8 cellular contexts compared by ENCODE assay signal in the genomic region with DNA sequence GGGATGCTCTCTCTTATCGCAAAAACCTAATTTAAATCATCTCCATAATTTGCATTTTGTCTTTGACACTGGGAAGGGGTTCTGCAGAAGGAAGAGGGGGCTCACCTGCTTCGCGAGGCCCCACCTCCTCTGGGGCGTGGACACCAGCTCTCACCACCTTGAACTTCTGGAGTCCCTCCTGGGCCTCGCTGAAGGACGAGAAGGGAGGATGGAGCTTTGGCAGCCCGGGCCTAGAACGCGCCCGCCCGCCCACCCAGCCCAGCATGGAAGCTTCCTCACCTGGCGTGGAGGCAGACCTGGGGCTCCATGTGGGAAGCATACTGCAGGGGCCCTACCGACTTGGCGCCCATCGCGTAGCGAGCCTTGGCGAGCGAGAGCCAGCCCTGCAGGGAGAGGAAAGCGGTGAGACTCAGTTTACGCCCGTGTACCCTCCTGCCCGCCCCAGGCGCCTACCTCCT. TPM values are rescaled to one million over a fixed set of nuclear protein-coding genes. Genes with fewer than 3 reads are reported as not detected.
DNase-seq lines count a peak whose midpoint lies in the region; ATAC-seq and TF ChIP-seq lines count a peak whose summit lies in the region.

No MANE protein-coding gene starts in this region.

- H3K4ac ChIP-seq in H9 (ENCODE audit: low read depth, low read length), result no peak overlapping the region

- H2BK15ac ChIP-seq in H9 (ENCODE audit: low read depth, low read length), result no peak overlapping the region

- H4K91ac ChIP-seq in H9 (ENCODE audit: insufficient read length, low read depth, low read length), result no peak overlapping the region

- POLR2A ChIA-PET in naive thymus-derived CD4-positive, alpha-beta T cell (lab: Charles Lee), result interaction anchor here (0.7 to 5.2 kb wide), 11 partner anchors 7 to 752 kb away, joined by 3 to 92 read pairs (median 10); partner anchors contain the start of genes FAM168B, GPR148, MZT2B and PTPN18

- H3K79me2 ChIP-seq in DOHH2 (ENCODE audit: control insufficient read depth, low read length) (peaks cover 65% of the 10 kb centered on the region), H9 (ENCODE audit: insufficient read depth, low read length) (no peaks in the 10 kb centered on the region; the same call in 1 of the 2 replicates), OCI-LY1 (ENCODE audit: insufficient read depth, low read length) (peaks cover 18% of the 10 kb centered on the region)

- H2BK12ac ChIP-seq in H9 (ENCODE audit: insufficient read length, low read depth, low read length), result no peak overlapping the region

- H3K4me2 ChIP-seq in DOHH2 (ENCODE audit: low read length), result peak overlapping the region; percentile 97
- H3K4me2 ChIP-seq in H9 (ENCODE audit: insufficient read depth, insufficient read length, low read length), result peak overlapping the region; percentile 49
- H3K4me2 ChIP-seq in OCI-LY1 (ENCODE audit: low read length), result peak overlapping the region; percentile 63

- H3K23me2 ChIP-seq in H9 (ENCODE audit: insufficient read length, low read depth, low read length, poor library complexity, severe bottlenecking), result peaks cover 5% of the 10 kb centered on the region

- peak overlapping the region; percentile 99 to 100 (median 99) for H3K27ac Mint-ChIP-seq in H9
- H3K27ac Mint-ChIP-seq in naive thymus-derived CD4-positive, alpha-beta T cell, result peak overlapping the region; percentile 98 to 100 (median 99)

- H3K14ac ChIP-seq in H9 (ENCODE audit: insufficient read depth, low read length), result no peak overlapping the region

- ATAC-seq in naive thymus-derived CD4-positive, alpha-beta T cell, result no peak

- H3K9ac ChIP-seq in H9 (ENCODE audit: extremely low read depth, insufficient read length, low read length) (peak overlapping the region; percentile 42), OCI-LY1 (ENCODE audit: low read length) (peak overlapping the region; percentile 97)

- H4K20me1 ChIP-seq in DOHH2 (ENCODE audit: control insufficient read depth, insufficient read depth, low read depth, low read length) (no peaks in the 10 kb centered on the region), H9 (ENCODE audit: control insufficient read depth, insufficient read depth, insufficient read length) (no peaks in the 10 kb centered on the region), OCI-LY1 (ENCODE audit: insufficient read depth, low read length) (no peaks in the 10 kb centered on the region)

- H3K36me3 Mint-ChIP-seq in H9 (ENCODE audit: insufficient read depth in 1 of 3, low read depth in 3 of 3), result peaks cover 44 to 55% (median 47%) of the 10 kb centered on the region in 3 experiments
- peaks cover 8 to 40% (median 26%) of the 10 kb centered on the region in 5 donors for H3K36me3 Mint-ChIP-seq in naive thymus-derived CD4-positive, alpha-beta T cell

- H3T11ph ChIP-seq in H9 (ENCODE audit: low read length), result no peak overlapping the region

- no peaks in the 10 kb centered on the region; a peak in 1 of 5 replicates for H3K9me3 Mint-ChIP-seq in H9
- peaks cover 0 to 4% (median 0%) of the 10 kb centered on the region in 11 donors for H3K9me3 Mint-ChIP-seq in naive thymus-derived CD4-positive, alpha-beta T cell

- no peak overlapping the region for H3K23ac ChIP-seq in H9 (ENCODE audit: insufficient read length, low read depth, low read length)

- no peak for TF ChIP-seq CTCF in DOHH2 (IDR thresholded peaks at IDR 0.05; ENCODE audit: low read depth, low read length, poor library complexity, severe bottlenecking)
- TF ChIP-seq CTCF in H9 (conservative IDR thresholded peaks at IDR 0.05), result no peak
- no peak for TF ChIP-seq CTCF in OCI-LY1 (IDR thresholded peaks at IDR 0.05; ENCODE audit: low read length)
- no peak for TF ChIP-seq CTCF in dorsolateral prefrontal cortex (IDR thresholded peaks at IDR 0.05 in 54 of 56, conservative IDR thresholded peaks at IDR 0.05 in 2 of 56; ENCODE audit: low read depth in 1 of 56, partially characterized antibody in 56 of 56)

- H3K4me3 ChIP-seq in DOHH2 (ENCODE audit: low read length) (peak overlapping the region; percentile 86), OCI-LY1 (ENCODE audit: low read depth, low read length, poor library complexity, severe bottlenecking) (peak overlapping the region; percentile 91), dorsolateral prefrontal cortex (peak overlapping the region; percentile 69 to 100 (median 94))
- peak overlapping the region; percentile 80 for H3K4me3 ChIP-seq in naive thymus-derived CD4-positive, alpha-beta T cell (ENCODE audit: low read length)

- no peak overlapping the region for H3K56ac ChIP-seq in H9 (ENCODE audit: insufficient read length, low read depth, low read length)

- peak overlapping the region; percentile 68 for H3K18ac ChIP-seq in H9 (ENCODE audit: insufficient read length, low read depth, low read length)

- DNase-seq in H9 (no peak), dorsolateral prefrontal cortex (no peak), putamen (ENCODE audit: low spot score) (no peak), NCI-H1694 (lab: John Stamatoyannopoulos, UW) (no peak), NCI-H187 (lab: John Stamatoyannopoulos, UW) (no peak)
- DNase-seq in naive thymus-derived CD4-positive, alpha-beta T cell, result peak in 3 of 9 donors; percentile 22 to 26 (median 26)

- CTCF ChIA-PET in naive thymus-derived CD4-positive, alpha-beta T cell (lab: Charles Lee), result interaction anchor here (0.9 to 3.5 kb wide), 8 partner anchors 8 to 465 kb away, joined by 3 to 19 read pairs (median 8); partner anchors contain the start of genes MZT2B, PTPN18 and SMPD4

- peaks cover 61% of the 10 kb centered on the region for H3K4me1 ChIP-seq in DOHH2 (ENCODE audit: control insufficient read depth, low read length)
- H3K4me1 ChIP-seq in H9 (ENCODE audit: insufficient read depth, low read length), result peaks cover 7% of the 10 kb centered on the region; the same call in 1 of the 2 replicates
- peaks cover 65% of the 10 kb centered on the region for H3K4me1 ChIP-seq in OCI-LY1 (ENCODE audit: insufficient read depth, low read length, severe bottlenecking)
- H3K4me1 ChIP-seq in naive thymus-derived CD4-positive, alpha-beta T cell (ENCODE audit: control insufficient read depth in 2 of 2, insufficient read depth in 2 of 2, low read length in 2 of 2), result peaks cover 10 to 19% of the 10 kb centered on the region in 2 donors

- H2AFZ ChIP-seq in H9 (ENCODE audit: low read length) (no peak overlapping the region), OCI-LY1 (ENCODE audit: low read length) (no peak overlapping the region)

- no peak overlapping the region for H2AK5ac ChIP-seq in H9 (ENCODE audit: insufficient read length, low read length)

- H3K27me3 Mint-ChIP-seq in H9 (ENCODE audit: low read depth), result peaks cover 2% of the 10 kb centered on the region; the same call in 1 of the 2 replicates
- H3K27me3 Mint-ChIP-seq in naive thymus-derived CD4-positive, alpha-beta T cell, result peaks cover 0 to 2% (median 0%) of the 10 kb centered on the region in 5 donors

- H3K9me3 ChIP-seq in DOHH2 (ENCODE audit: control insufficient read depth, insufficient read depth, low read length) (no peaks in the 10 kb centered on the region), H9 (ENCODE audit: control insufficient read depth, low read depth, low read length) (no peaks in the 10 kb centered on the region), OCI-LY1 (ENCODE audit: low read length) (no peaks in the 10 kb centered on the region)
- H3K9me3 ChIP-seq in naive thymus-derived CD4-positive, alpha-beta T cell (ENCODE audit: control insufficient read depth in 2 of 3, low read length in 3 of 3), result no peaks in the 10 kb centered on the region

- peaks cover 14 to 17% of the 10 kb centered on the region in 2 experiments for H3K4me1 Mint-ChIP-seq in H9
- peaks cover 15 to 46% (median 33%) of the 10 kb centered on the region in 7 donors for H3K4me1 Mint-ChIP-seq in naive thymus-derived CD4-positive, alpha-beta T cell

- H4K8ac ChIP-seq in H9 (replicated peaks; ENCODE audit: insufficient read length, low read depth, low read length), result no peak overlapping the region

- H2BK5ac ChIP-seq in H9 (ENCODE audit: insufficient read length, low read length), result no peak overlapping the region

- H3K27ac ChIP-seq in DOHH2 (ENCODE audit: low read depth, low read length) (peak overlapping the region; percentile 99), H9 (ENCODE audit: insufficient read length, low read depth, low read length) (no peak overlapping the region), OCI-LY1 (ENCODE audit: low read depth, low read length, poor library complexity, severe bottlenecking) (peak overlapping the region; percentile 99), dorsolateral prefrontal cortex (peak overlapping the region; percentile 28 to 99 (median 96))
- H3K27ac ChIP-seq in naive thymus-derived CD4-positive, alpha-beta T cell (ENCODE audit: low read depth, low read length), result peak overlapping the region; percentile 97

- peak overlapping the region; percentile 100 for H3K4me3 Mint-ChIP-seq in H9
- H3K4me3 Mint-ChIP-seq in naive thymus-derived CD4-positive, alpha-beta T cell, result peak overlapping the region; percentile 94 to 100 (median 99)

- H3K9me2 ChIP-seq in DOHH2 (replicated peaks; ENCODE audit: control insufficient read depth, low read length) (no peaks in the 10 kb centered on the region), OCI-LY1 (ENCODE audit: low read depth, low read length) (no peaks in the 10 kb centered on the region)

- intact Hi-C loops in dorsolateral prefrontal cortex (cut with DNase I), result loop anchor here (1.0 to 5.0 kb wide), 3 partner anchors 31 to 160 kb away; partner anchors contain the start of genes SMPD4 (in 2 of the 2) and MZT2B (in 1 of the 2)
- intact Hi-C loops in naive thymus-derived CD4-positive, alpha-beta T cell (cut with micrococcal nuclease), result loop anchor here (1.0 to 2.0 kb wide), 16 partner anchors 9 to 1151 kb away; partner anchors contain the start of genes SMPD4 (in 2 of the 2), FAM168B (in 1 of the 2), MZT2A (in 1 of the 2) and PLEKHB2 (in 1 of the 2)

- H2BK20ac ChIP-seq in H9 (ENCODE audit: low read depth, low read length, poor library complexity, severe bottlenecking), result no peak overlapping the region

- no peak overlapping the region for H4K5ac ChIP-seq in H9 (ENCODE audit: insufficient read length, low read depth, low read length)

- WGBS in H9 (ENCODE audit: extremely low coverage, insufficient read length, low lambda C conversion rate), result no CpG with 5 or more reads among the region's 24 CpGs

- peaks cover 47% of the 10 kb centered on the region for H3F3A ChIP-seq in DOHH2 (ENCODE audit: control insufficient read depth, insufficient read depth)
- H3F3A ChIP-seq in OCI-LY1 (ENCODE audit: insufficient read depth, low read length), result no peaks in the 10 kb centered on the region; the same call in 1 of the 2 replicates

- no peaks in the 10 kb centered on the region for H3K27me3 ChIP-seq in DOHH2 (ENCODE audit: control insufficient read depth, low read length)
- no peaks in the 10 kb centered on the region for H3K27me3 ChIP-seq in H9 (ENCODE audit: insufficient read depth, low read length)
- no peaks in the 10 kb centered on the region for H3K27me3 ChIP-seq in OCI-LY1 (ENCODE audit: insufficient read depth, low read length)
- H3K27me3 ChIP-seq in dorsolateral prefrontal cortex, result no peaks in the 10 kb centered on the region
- H3K27me3 ChIP-seq in naive thymus-derived CD4-positive, alpha-beta T cell (ENCODE audit: control insufficient read depth in 2 of 2, insufficient read depth in 2 of 2, low read length in 2 of 2), result no peaks in the 10 kb centered on the region

- H2BK120ac ChIP-seq in H9 (ENCODE audit: low read depth, low read length, poor library complexity, severe bottlenecking), result no peak overlapping the region

- peaks cover 83% of the 10 kb centered on the region for H3K36me3 ChIP-seq in DOHH2 (ENCODE audit: control insufficient read depth, low read length)
- peaks cover 70% of the 10 kb centered on the region for H3K36me3 ChIP-seq in OCI-LY1 (ENCODE audit: insufficient read depth, low read length)
- peaks cover 16 to 58% (median 21%) of the 10 kb centered on the region in 3 experiments for H3K36me3 ChIP-seq in naive thymus-derived CD4-positive, alpha-beta T cell (ENCODE audit: control insufficient read depth in 2 of 3, insufficient read depth in 3 of 3, low read length in 3 of 3)

- H3K79me1 ChIP-seq in H9 (ENCODE audit: insufficient read depth, low read depth, low read length, poor library complexity, severe bottlenecking), result no peaks in the 10 kb centered on the region

RNA-seq across cellular contexts. Expression of gene IMP4, which starts 1.1 kb away (rescaled TPM):
- total RNA-seq in H9 (2021) (92.9 and 101 TPM in 2 replicates), dorsolateral prefrontal cortex (10 to 100 TPM; 46.3 to 91.5 (median 67.1) TPM)
- 10 to 100 TPM; 69.9 to 88.5 (median 79.3) TPM for total RNA-seq in naive thymus-derived CD4-positive, alpha-beta T cell
- polyA plus RNA-seq in naive thymus-derived CD4-positive, alpha-beta T cell, result 10 to 100 TPM; 76.3 to 82.7 TPM

RNA-seq across cellular contexts. Expression of gene PTPN18, which starts 14.3 kb away (rescaled TPM):
- 13.0 and 16.3 TPM in 2 replicates for total RNA-seq in H9 (2021)
- total RNA-seq in dorsolateral prefrontal cortex, result 10 to 100 TPM; 25.5 to 68.8 (median 49.6) TPM
- total RNA-seq in naive thymus-derived CD4-positive, alpha-beta T cell, result 100 to 1,000 TPM in 1 of 5 experiments, 10 to 100 TPM in 4; 43.3 to 112 (median 44.2) TPM
- 10 to 100 TPM; 39.4 to 53.2 TPM for polyA plus RNA-seq in naive thymus-derived CD4-positive, alpha-beta T cell
